8 cellular contexts compared by ENCODE assay signal in the genomic region with DNA sequence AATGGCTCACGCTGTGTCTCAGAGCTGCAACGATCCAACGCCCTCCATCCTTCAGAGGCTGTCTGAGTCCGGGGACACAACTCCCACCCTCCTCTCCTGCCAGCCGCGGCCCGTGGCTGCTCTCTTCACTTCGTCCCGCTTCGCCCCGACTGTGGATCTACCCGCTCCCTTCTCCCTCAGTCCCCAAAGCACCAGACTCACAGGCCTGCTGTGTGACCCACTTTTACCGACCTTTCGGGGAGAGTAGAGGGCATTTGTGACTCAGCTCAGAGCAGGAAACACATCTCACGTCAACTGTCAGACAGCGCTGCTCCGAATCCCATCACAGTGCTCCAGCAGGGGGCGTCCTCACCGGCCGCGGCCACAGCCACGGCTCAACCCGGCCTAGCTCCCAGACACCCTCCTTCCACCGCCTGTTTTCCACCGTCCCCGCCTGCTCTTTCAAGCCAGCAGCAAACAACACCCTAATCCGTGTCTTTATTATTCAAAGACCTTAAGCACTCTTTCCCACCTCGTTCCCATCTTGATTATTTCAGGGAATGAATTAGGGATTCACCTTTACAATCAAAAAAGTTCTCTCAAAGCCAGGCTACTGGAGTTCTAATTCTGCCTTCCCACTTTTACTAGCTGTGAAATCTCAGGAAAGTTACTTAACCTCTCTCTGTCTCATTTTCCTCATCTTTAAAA. TPM values are rescaled to one million over a fixed set of nuclear protein-coding genes. Genes with fewer than 3 reads are reported as not detected.
DNase-seq lines count a peak whose midpoint lies in the region; ATAC-seq, FAIRE-seq and TF ChIP-seq lines count a peak whose summit lies in the region.

No MANE protein-coding gene starts in this region.

- H3K4me1 ChIP-seq in HUES6 (ENCODE audit: control insufficient read depth, insufficient read depth, low read length) = peaks cover 23% of the 10 kb centered on the region
- peaks cover 0 to 3% (median 0%) of the 10 kb centered on the region in 3 donors for H3K4me1 ChIP-seq in pancreas
- no peaks in the 10 kb centered on the region for H3K4me1 ChIP-seq in thoracic aorta (ENCODE audit: control insufficient read depth in 1 of 2, low read depth in 2 of 2)

- intact Hi-C loops in Right ventricle myocardium superior (cut with DNase I) (loop anchor here (10.0 kb wide), 1 partner anchor 81 kb away; no protein-coding TSS in a partner anchor), pancreas (cut with DNase I) (no loop called here)

- H3K36me3 ChIP-seq in HUES6 (ENCODE audit: control insufficient read depth, insufficient read depth, low read length) (no peaks in the 10 kb centered on the region), pancreas (no peaks in the 10 kb centered on the region), thoracic aorta (no peaks in the 10 kb centered on the region)

- POLR2A ChIA-PET in AG04449 (lab: Yijun Ruan, JAX) = interaction anchor here (0.9 kb wide), 1 partner anchor 9 kb away, joined by 3 read pairs; no protein-coding TSS in a partner anchor

- H3K27me3 ChIP-seq in HUES6 (ENCODE audit: control insufficient read depth, insufficient read depth, low read length) = peaks cover 23% of the 10 kb centered on the region
- no peaks in the 10 kb centered on the region for H3K27me3 ChIP-seq in pancreas
- H3K27me3 ChIP-seq in thoracic aorta (replicated peaks; ENCODE audit: insufficient read depth) = no peaks in the 10 kb centered on the region

- H3K27ac Mint-ChIP-seq in activated naive CD4-positive, alpha-beta T cell treated with anti-CD3 and anti-CD28 coated beads, Interleukin-2, amount 50 U/mL, for 72 hours = peak overlapping the region; percentile 84 to 88

- peak overlapping the region; percentile 28 for H3K4me3 ChIP-seq in AG04449 (ENCODE audit: low read depth, low read length)
- peak overlapping the region; percentile 46 for H3K4me3 ChIP-seq in HUES6 (ENCODE audit: low read depth, low read length)
- H3K4me3 ChIP-seq in pancreas = peak overlapping the region in 1 of 4 donors; percentile 6
- H3K4me3 ChIP-seq in thoracic aorta = peak overlapping the region; percentile 51

- H3K9me3 ChIP-seq in HUES6 (ENCODE audit: control insufficient read depth, insufficient read depth, low read depth, low read length) (no peaks in the 10 kb centered on the region), pancreas (no peaks in the 10 kb centered on the region), thoracic aorta (no peaks in the 10 kb centered on the region)

- TF ChIP-seq CTCF in AG04449 (IDR thresholded peaks at IDR 0.05; ENCODE audit: insufficient read depth, low read length, missing control alignments) (peak; percentile 96), pancreas (IDR thresholded peaks at IDR 0.05) (peak; percentile 72 to 84 (median 76)), thoracic aorta (IDR thresholded peaks at IDR 0.05) (peak; percentile 72)

- FAIRE-seq in pancreas (lab: Jason Lieb, UNC) = no peak

- ATAC-seq in GM18868 (IDR thresholded peaks at IDR 0.05; ENCODE audit: unreplicated experiment) (peak; percentile 86), SK-N-SH treated with all-trans-retinoic acid at 6 μM for 48 hours (peak; percentile 99), Right ventricle myocardium superior (ENCODE audit: poor library complexity) (peak; percentile 98), pancreas (peak; percentile 95 to 98 (median 97)), thoracic aorta (ENCODE audit: insufficient number of reproducible peaks, low FRiP score, low read depth) (peak; percentile 76)
- ATAC-seq in activated naive CD4-positive, alpha-beta T cell treated with anti-CD3 and anti-CD28 coated beads, Interleukin-2, amount 50 U/mL, for 72 hours = peak; percentile 99 to 100

- H3K9ac ChIP-seq in HUES6 (ENCODE audit: low read length) = peak overlapping the region; percentile 29

- no peaks in the 10 kb centered on the region for H3K9me3 Mint-ChIP-seq in activated naive CD4-positive, alpha-beta T cell treated with anti-CD3 and anti-CD28 coated beads, Interleukin-2, amount 50 U/mL, for 72 hours

- H3K27ac ChIP-seq in HUES6 (ENCODE audit: low read depth, low read length) = no peak overlapping the region
- H3K27ac ChIP-seq in pancreas = no peak overlapping the region
- no peak overlapping the region for H3K27ac ChIP-seq in thoracic aorta

- 11 to 19% methylated on average over 28 of the region's 28 CpGs for WGBS in pancreas, 2 donors

- CTCF ChIA-PET in AG04449 (lab: Yijun Ruan, JAX) = interaction anchor here (0.7 to 6.7 kb wide), 70 partner anchors 12 to 268 kb away, joined by 3 to 173 read pairs (median 5); partner anchors contain the start of genes AQP5, AQP6, RACGAP1 and SMARCD1

- DNase-seq in AG04449 (ENCODE audit: low read depth, low spot score) (peak; percentile 12), Right ventricle myocardium superior (peak; percentile 90), pancreas (peak in 5 of 6 donors; percentile 63 to 96 (median 84)), thoracic aorta (ENCODE audit: low spot score) (peak; percentile 31)
- DNase-seq in activated naive CD4-positive, alpha-beta T cell treated with anti-CD3 and anti-CD28 coated beads, Interleukin-2, amount 50 U/mL, for 72 hours (ENCODE audit: low spot score in 2 of 2) = peak; percentile 90 to 92

- H3K36me3 Mint-ChIP-seq in activated naive CD4-positive, alpha-beta T cell treated with anti-CD3 and anti-CD28 coated beads, Interleukin-2, amount 50 U/mL, for 72 hours = no peaks in the 10 kb centered on the region

TF ChIP-seq in SK-N-SH treated with all-trans-retinoic acid at 6 μM for 48 hours, 23 proteins besides CTCF, POLR2A, EP300 and RAD21:
- TF ChIP-seq GLIS3 (CRISPR knock-in tag; IDR thresholded peaks at IDR 0.05) (no peak), ZFP3 (CRISPR knock-in tag; IDR thresholded peaks at IDR 0.05) (0 out of 2 replicates have a peak, but pooled peaks have one; percentile 12), ZFP30 (CRISPR knock-in tag; IDR thresholded peaks at IDR 0.05) (no peak)

RNA-seq across cellular contexts. Expression of gene AQP2, which starts 5.0 kb away (rescaled TPM):
- not detected for total RNA-seq in activated naive CD4-positive, alpha-beta T cell treated with anti-CD3 and anti-CD28 coated beads, Interleukin-2, amount 50 U/mL, for 72 hours
- not detected for total RNA-seq in Right ventricle myocardium superior
- total RNA-seq in pancreas = under 1 TPM in 2 of 6 donors, not detected in 4; 0.06 to 0.12 TPM
- under 1 TPM in 1 of 2 donors, not detected in 1; 0.31 TPM for polyA plus RNA-seq in pancreas
- 1 to 10 TPM in 1 of 2 donors, not detected in 1; 3.0 TPM for total RNA-seq in thoracic aorta

RNA-seq across cellular contexts. Expression of gene AQP5, which starts 16.1 kb away (rescaled TPM):
- not detected for total RNA-seq in activated naive CD4-positive, alpha-beta T cell treated with anti-CD3 and anti-CD28 coated beads, Interleukin-2, amount 50 U/mL, for 72 hours
- 0.38 TPM for total RNA-seq in Right ventricle myocardium superior
- 1 to 10 TPM in 2 of 6 donors, under 1 TPM in 4; 0.41 to 2.6 (median 0.91) TPM for total RNA-seq in pancreas
- polyA plus RNA-seq in pancreas = 1 to 10 TPM; 2.5 to 2.8 TPM
- total RNA-seq in thoracic aorta = under 1 TPM; 0.42 to 0.54 TPM

RNA-seq across cellular contexts. Expression of gene AQP6, which starts 27.2 kb away (rescaled TPM):
- not detected for total RNA-seq in activated naive CD4-positive, alpha-beta T cell treated with anti-CD3 and anti-CD28 coated beads, Interleukin-2, amount 50 U/mL, for 72 hours
- not detected for total RNA-seq in Right ventricle myocardium superior
- total RNA-seq in pancreas = under 1 TPM in 2 of 6 donors, not detected in 4; 0.06 to 0.09 TPM
- polyA plus RNA-seq in pancreas = under 1 TPM; 0.19 to 0.31 TPM
- not detected for total RNA-seq in thoracic aorta

RNA-seq across cellular contexts. Expression of gene FAIM2, which starts 41.8 kb away (rescaled TPM):
- under 1 TPM; 0.52 to 0.78 TPM for total RNA-seq in activated naive CD4-positive, alpha-beta T cell treated with anti-CD3 and anti-CD28 coated beads, Interleukin-2, amount 50 U/mL, for 72 hours
- total RNA-seq in Right ventricle myocardium superior (10.6 TPM), pancreas (1 to 10 TPM in 1 of 6 donors, under 1 TPM in 5; 0.14 to 2.1 (median 0.27) TPM), thoracic aorta (1 to 10 TPM; 2.8 TPM)
- polyA plus RNA-seq in pancreas = 1 to 10 TPM in 1 of 2 donors, under 1 TPM in 1; 0.84 to 1.5 TPM

Comparison
In these comparisons a context has a peak if more than half of its experiments do, and no peak if none do; other contexts are left out.
1. DNase-seq: peak in every context shown above with its lines; median percentile 91 in activated naive CD4-positive, alpha-beta T cell treated with anti-CD3 and anti-CD28 coated beads, Interleukin-2, amount 50 U/mL, for 72 hours; 90 in Right ventricle myocardium superior; 84 in pancreas; 31 in thoracic aorta; 12 in AG04449.